In genomic region chr7:121395961-121396757, GRCh38 we compare ENCODE assay signal across 1 cellular context.
TF ChIP-seq lines count a peak whose summit lies in the region.

FAM3C (minus strand) TSS chr7:121396308; CDS start chr7:121382969, 13,339 bp downstream.

TF ChIP-seq in HepG2, 621 proteins besides CTCF, POLR2A, EP300 and RAD21 (continued from another document and continues in another):
- TF ChIP-seq ZBTB44 (CRISPR knock-in tag; IDR thresholded peaks at IDR 0.05): 0 out of 2 replicates have a peak, but pooled peaks have one; percentile 33
- TF ChIP-seq DMTF1 (CRISPR knock-in tag; IDR thresholded peaks at IDR 0.05): no peak
- no peak for TF ChIP-seq IKZF1 (IDR thresholded peaks at IDR 0.05)
- no peak for TF ChIP-seq ZNF75D (CRISPR knock-in tag; IDR thresholded peaks at IDR 0.05; ENCODE audit: borderline replicate concordance)
- TF ChIP-seq, protein P1, sequence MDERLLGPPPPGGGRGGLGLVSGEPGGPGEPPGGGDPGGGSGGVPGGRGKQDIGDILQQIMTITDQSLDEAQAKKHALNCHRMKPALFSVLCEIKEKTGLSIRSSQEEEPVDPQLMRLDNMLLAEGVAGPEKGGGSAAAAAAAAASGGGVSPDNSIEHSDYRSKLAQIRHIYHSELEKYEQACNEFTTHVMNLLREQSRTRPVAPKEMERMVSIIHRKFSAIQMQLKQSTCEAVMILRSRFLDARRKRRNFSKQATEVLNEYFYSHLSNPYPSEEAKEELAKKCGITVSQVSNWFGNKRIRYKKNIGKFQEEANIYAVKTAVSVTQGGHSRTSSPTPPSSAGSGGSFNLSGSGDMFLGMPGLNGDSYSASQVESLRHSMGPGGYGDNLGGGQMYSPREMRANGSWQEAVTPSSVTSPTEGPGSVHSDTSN (CRISPR knock-in tag; IDR thresholded peaks at IDR 0.05): no peak
- TF ChIP-seq PHB2 (IDR thresholded peaks at IDR 0.05; ENCODE audit: partially characterized antibody): no peak
- TF ChIP-seq ZNF253 (CRISPR knock-in tag; IDR thresholded peaks at IDR 0.05; ENCODE audit: borderline replicate concordance): peak; percentile 79; the same call in 1 of the 2 replicates
- TF ChIP-seq RBFOX2 (IDR thresholded peaks at IDR 0.05; ENCODE audit: low read depth, low read length): peak; percentile 97
- no peak for TF ChIP-seq KDM6A (CRISPR knock-in tag; IDR thresholded peaks at IDR 0.05; ENCODE audit: low read depth)
- no peak for TF ChIP-seq CHCHD3 (CRISPR knock-in tag; IDR thresholded peaks at IDR 0.05)
- peak; percentile 44; the same call in 1 of the 2 replicates for TF ChIP-seq CBX5 (CRISPR knock-in tag; IDR thresholded peaks at IDR 0.05; ENCODE audit: borderline replicate concordance)
- TF ChIP-seq KDM5A (IDR thresholded peaks at IDR 0.05; ENCODE audit: borderline replicate concordance, low read length): no peak
- TF ChIP-seq MTF1 (CRISPR knock-in tag; IDR thresholded peaks at IDR 0.05): no peak
- 0 out of 2 replicates have a peak, but pooled peaks have one; percentile 48 for TF ChIP-seq ARID2 (CRISPR knock-in tag; IDR thresholded peaks at IDR 0.05; ENCODE audit: borderline replicate concordance)
- TF ChIP-seq POLR2G (IDR thresholded peaks at IDR 0.05; ENCODE audit: low read depth, low read length): peak; percentile 96
- peak; percentile 66 for TF ChIP-seq NFYB (CRISPR knock-in tag; IDR thresholded peaks at IDR 0.05)
- peak; percentile 81; the same call in 1 of the 2 replicates for TF ChIP-seq ZFP82 (CRISPR knock-in tag; IDR thresholded peaks at IDR 0.05; ENCODE audit: borderline replicate concordance)
- TF ChIP-seq HMG20A (CRISPR knock-in tag; IDR thresholded peaks at IDR 0.05; ENCODE audit: borderline replicate concordance): no peak
- no peak for TF ChIP-seq MLXIP (CRISPR knock-in tag; IDR thresholded peaks at IDR 0.05; ENCODE audit: borderline replicate concordance)
- 0 out of 2 replicates have a peak, but pooled peaks have one; percentile 75 for TF ChIP-seq ZNF678 (CRISPR knock-in tag; IDR thresholded peaks at IDR 0.05)
- peak; percentile 80; the same call in 1 of the 2 replicates for TF ChIP-seq XBP1 (CRISPR knock-in tag; IDR thresholded peaks at IDR 0.05)
- no peak for TF ChIP-seq ZNF577 (CRISPR knock-in tag; IDR thresholded peaks at IDR 0.05; ENCODE audit: borderline replicate concordance, low read depth)
- TF ChIP-seq MATR3 (CRISPR knock-in tag; IDR thresholded peaks at IDR 0.05): no peak
- TF ChIP-seq ZNF44 (CRISPR knock-in tag; IDR thresholded peaks at IDR 0.05): no peak
- no peak for TF ChIP-seq ZFP1 (CRISPR knock-in tag; IDR thresholded peaks at IDR 0.05)
- TF ChIP-seq TFAP4 (IDR thresholded peaks at IDR 0.05; ENCODE audit: borderline replicate concordance, low read depth): 0 out of 2 replicates have a peak, but pooled peaks have one; percentile 29
- TF ChIP-seq GLI4 (CRISPR knock-in tag; IDR thresholded peaks at IDR 0.05; ENCODE audit: borderline replicate concordance): 0 out of 2 replicates have a peak, but pooled peaks have one; percentile 88
- peak; percentile 97 for TF ChIP-seq MXI1 (IDR thresholded peaks at IDR 0.05; ENCODE audit: borderline replicate concordance, low read depth, low read length)
- no peak for TF ChIP-seq CENPX (CRISPR knock-in tag; IDR thresholded peaks at IDR 0.05)
- TF ChIP-seq ZNF768 (CRISPR knock-in tag; IDR thresholded peaks at IDR 0.05): peak; percentile 78; the same call in 1 of the 2 replicates
- TF ChIP-seq ZFYVE20 (CRISPR knock-in tag; IDR thresholded peaks at IDR 0.05; ENCODE audit: borderline replicate concordance, low read depth): no peak
- TF ChIP-seq, protein P2, sequence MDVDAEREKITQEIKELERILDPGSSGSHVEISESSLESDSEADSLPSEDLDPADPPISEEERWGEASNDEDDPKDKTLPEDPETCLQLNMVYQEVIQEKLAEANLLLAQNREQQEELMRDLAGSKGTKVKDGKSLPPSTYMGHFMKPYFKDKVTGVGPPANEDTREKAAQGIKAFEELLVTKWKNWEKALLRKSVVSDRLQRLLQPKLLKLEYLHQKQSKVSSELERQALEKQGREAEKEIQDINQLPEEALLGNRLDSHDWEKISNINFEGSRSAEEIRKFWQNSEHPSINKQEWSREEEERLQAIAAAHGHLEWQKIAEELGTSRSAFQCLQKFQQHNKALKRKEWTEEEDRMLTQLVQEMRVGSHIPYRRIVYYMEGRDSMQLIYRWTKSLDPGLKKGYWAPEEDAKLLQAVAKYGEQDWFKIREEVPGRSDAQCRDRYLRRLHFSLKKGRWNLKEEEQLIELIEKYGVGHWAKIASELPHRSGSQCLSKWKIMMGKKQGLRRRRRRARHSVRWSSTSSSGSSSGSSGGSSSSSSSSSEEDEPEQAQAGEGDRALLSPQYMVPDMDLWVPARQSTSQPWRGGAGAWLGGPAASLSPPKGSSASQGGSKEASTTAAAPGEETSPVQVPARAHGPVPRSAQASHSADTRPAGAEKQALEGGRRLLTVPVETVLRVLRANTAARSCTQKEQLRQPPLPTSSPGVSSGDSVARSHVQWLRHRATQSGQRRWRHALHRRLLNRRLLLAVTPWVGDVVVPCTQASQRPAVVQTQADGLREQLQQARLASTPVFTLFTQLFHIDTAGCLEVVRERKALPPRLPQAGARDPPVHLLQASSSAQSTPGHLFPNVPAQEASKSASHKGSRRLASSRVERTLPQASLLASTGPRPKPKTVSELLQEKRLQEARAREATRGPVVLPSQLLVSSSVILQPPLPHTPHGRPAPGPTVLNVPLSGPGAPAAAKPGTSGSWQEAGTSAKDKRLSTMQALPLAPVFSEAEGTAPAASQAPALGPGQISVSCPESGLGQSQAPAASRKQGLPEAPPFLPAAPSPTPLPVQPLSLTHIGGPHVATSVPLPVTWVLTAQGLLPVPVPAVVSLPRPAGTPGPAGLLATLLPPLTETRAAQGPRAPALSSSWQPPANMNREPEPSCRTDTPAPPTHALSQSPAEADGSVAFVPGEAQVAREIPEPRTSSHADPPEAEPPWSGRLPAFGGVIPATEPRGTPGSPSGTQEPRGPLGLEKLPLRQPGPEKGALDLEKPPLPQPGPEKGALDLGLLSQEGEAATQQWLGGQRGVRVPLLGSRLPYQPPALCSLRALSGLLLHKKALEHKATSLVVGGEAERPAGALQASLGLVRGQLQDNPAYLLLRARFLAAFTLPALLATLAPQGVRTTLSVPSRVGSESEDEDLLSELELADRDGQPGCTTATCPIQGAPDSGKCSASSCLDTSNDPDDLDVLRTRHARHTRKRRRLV (CRISPR knock-in tag; IDR thresholded peaks at IDR 0.05): no peak
- peak; percentile 29; the same call in 1 of the 2 replicates for TF ChIP-seq LBX2 (CRISPR knock-in tag; IDR thresholded peaks at IDR 0.05; ENCODE audit: borderline replicate concordance)
- TF ChIP-seq, protein P3, sequence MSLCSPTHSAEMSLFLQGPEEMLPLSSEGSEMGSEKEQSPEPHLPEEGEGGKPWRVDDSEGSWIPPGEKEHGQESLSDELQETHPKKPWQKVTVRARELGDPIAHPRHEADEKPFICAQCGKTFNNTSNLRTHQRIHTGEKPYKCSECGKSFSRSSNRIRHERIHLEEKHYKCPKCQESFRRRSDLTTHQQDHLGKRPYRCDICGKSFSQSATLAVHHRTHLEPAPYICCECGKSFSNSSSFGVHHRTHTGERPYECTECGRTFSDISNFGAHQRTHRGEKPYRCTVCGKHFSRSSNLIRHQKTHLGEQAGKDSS (CRISPR knock-in tag; IDR thresholded peaks at IDR 0.05; ENCODE audit: borderline replicate concordance, low read depth): no peak
- TF ChIP-seq ZNF710 (CRISPR knock-in tag; IDR thresholded peaks at IDR 0.05; ENCODE audit: borderline replicate concordance): peak; percentile 76; the same call in 1 of the 2 replicates
- 0 out of 2 replicates have a peak, but pooled peaks have one; percentile 31 for TF ChIP-seq TOPORS (CRISPR knock-in tag; IDR thresholded peaks at IDR 0.05)
- TF ChIP-seq ATF6 (CRISPR knock-in tag; conservative IDR thresholded peaks at IDR 0.05): no peak
